In the genomic region with DNA sequence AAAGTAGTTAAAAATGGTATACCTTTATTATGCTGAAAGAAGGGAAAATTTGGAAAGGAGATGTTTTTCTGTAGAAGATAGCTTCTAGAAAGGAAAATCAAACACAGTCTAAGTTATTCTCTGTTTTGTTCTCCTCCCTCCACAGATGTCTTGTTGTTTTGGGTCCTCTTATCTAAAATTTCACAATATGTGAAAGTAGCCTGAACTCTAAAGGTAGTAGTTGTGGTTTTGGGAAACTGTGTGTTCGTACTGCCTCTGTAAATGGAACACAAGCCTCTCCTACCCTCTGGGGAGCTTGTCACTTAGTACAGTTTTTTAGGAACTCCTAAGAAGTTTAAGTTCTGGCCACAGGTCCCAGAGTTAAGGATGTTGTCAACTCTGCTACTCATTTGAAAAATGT, we compare ENCODE assay signal across 22 cellular contexts.
DNase-seq lines count a peak whose midpoint lies in the region; ATAC-seq and TF ChIP-seq lines count a peak whose summit lies in the region.
"Had no signal": no experiment of that assay in that cellular context is flagged by ENCODE, and none has a peak within 500 bp of the region (broad histone marks: within the 10 kb centered on the region; RNA-seq: fewer than 3 reads in every experiment).

No MANE protein-coding gene starts in this region.

- H3K27me3 ChIP-seq in left ventricle myocardium inferior (ENCODE audit: low read depth): no peaks in the 10 kb centered on the region
- no peaks in the 10 kb centered on the region for H3K27me3 ChIP-seq in PC-3 (ENCODE audit: low read length)
- no peaks in the 10 kb centered on the region for H3K27me3 ChIP-seq in mammary epithelial cell (ENCODE audit: insufficient read depth, low read length)
- H3K27me3 ChIP-seq in smooth muscle cell (ENCODE audit: low read depth): no peaks in the 10 kb centered on the region
- H3K27me3 ChIP-seq: MG63, testis, vagina had no signal

- 80% methylated on average over 1 of the region's 1 CpG for WGBS in mammary epithelial cell (ENCODE audit: low coverage, missing lambda C conversion rate)
- 61% methylated on average over 1 of the region's 1 CpG for WGBS in smooth muscle cell (ENCODE audit: low lambda C conversion rate)

- TF ChIP-seq CTCF in left ventricle myocardium inferior (IDR thresholded peaks at IDR 0.05; ENCODE audit: borderline replicate concordance) (no peak), PC-3 (conservative IDR thresholded peaks at IDR 0.05; ENCODE audit: low read depth, low read length) (no peak), mammary epithelial cell (conservative IDR thresholded peaks at IDR 0.05 in 1 of 2, IDR thresholded peaks at IDR 0.05 in 1 of 2; ENCODE audit: extremely low read depth in 1 of 2, insufficient read depth in 1 of 2, low read depth in 1 of 2, low read length in 2 of 2) (no peak), smooth muscle cell (IDR thresholded peaks at IDR 0.05; ENCODE audit: borderline replicate concordance, insufficient read depth, poor library complexity, severe bottlenecking) (no peak)

- H3K4me3 Mint-ChIP-seq in activated T-cell treated with anti-CD3 and anti-CD28 coated beads, Interleukin-2, amount 50 U/mL, for 24 hours: no peak overlapping the region

- H3K9me2 ChIP-seq in PC-3 (replicated peaks; ENCODE audit: low read length): no peaks in the 10 kb centered on the region

- H3K36me3 ChIP-seq in left ventricle myocardium inferior (no peaks in the 10 kb centered on the region), PC-3 (ENCODE audit: low read depth, low read length) (no peaks in the 10 kb centered on the region), mammary epithelial cell (ENCODE audit: insufficient read depth, low read length) (no peaks in the 10 kb centered on the region), smooth muscle cell (ENCODE audit: low read depth) (no peaks in the 10 kb centered on the region)
- H3K36me3 ChIP-seq: lower lobe of right lung, MG63, vagina had no signal

- H3K9me3 Mint-ChIP-seq in activated T-cell treated with anti-CD3 and anti-CD28 coated beads, Interleukin-2, amount 50 U/mL, for 24 hours: peaks cover 5% of the 10 kb centered on the region

- H3K79me2 ChIP-seq in PC-3 (ENCODE audit: low read length) (no peaks in the 10 kb centered on the region), mammary epithelial cell (ENCODE audit: insufficient read depth, low read length) (no peaks in the 10 kb centered on the region), smooth muscle cell (ENCODE audit: low read depth) (no peaks in the 10 kb centered on the region)

- H3K27ac Mint-ChIP-seq in activated T-cell treated with anti-CD3 and anti-CD28 coated beads, Interleukin-2, amount 50 U/mL, for 24 hours: no peak overlapping the region

- no peak for DNase-seq in left ventricle myocardium inferior
- DNase-seq in left ventricle myocardium superior: no peak
- DNase-seq in PC-3: no peak
- no peak for DNase-seq in mammary epithelial cell
- DNase-seq in smooth muscle cell (lab: John Stamatoyannopoulos, UW; ENCODE audit: unreplicated experiment): no peak
- no peak for DNase-seq in globus pallidus (ENCODE audit: low spot score)
- DNase-seq in activated T-cell treated with anti-CD3 and anti-CD28 coated beads, Interleukin-2, amount 50 U/mL, for 24 hours: no peak
- DNase-seq: DMS 273 treated with DMSO at 0.1 percent for 48 hours; lower lobe of right lung; MG63; NCI-H1436 treated with DMSO at 0.1 percent for 48 hours; NCI-H2171; NCI-H526 treated with DMSO at 0.1 percent for 48 hours; psoas muscle; RPMI8226; stimulated activated CD4-positive, alpha-beta T cell treated with anti-CD3 and anti-CD28 coated beads, Interleukin-2, amount 100 ng/mL, for 24 hours; stimulated activated naive CD4-positive, alpha-beta T cell; testis had no signal

- peaks cover 24% of the 10 kb centered on the region for H3K36me3 Mint-ChIP-seq in activated T-cell treated with anti-CD3 and anti-CD28 coated beads, Interleukin-2, amount 50 U/mL, for 24 hours (ENCODE audit: low read depth)

- ATAC-seq in left ventricle myocardium superior: no peak
- ATAC-seq in PC-3: no peak
- no peak for ATAC-seq in GM19324 (IDR thresholded peaks at IDR 0.05; ENCODE audit: low FRiP score, unreplicated experiment)
- ATAC-seq: lower lobe of right lung, psoas muscle had no signal

- H3K4me1 ChIP-seq in left ventricle myocardium inferior: peaks cover 47% of the 10 kb centered on the region
- H3K4me1 ChIP-seq in PC-3 (ENCODE audit: insufficient read depth, low read length): peaks cover 55% of the 10 kb centered on the region
- peaks cover 43% of the 10 kb centered on the region for H3K4me1 ChIP-seq in mammary epithelial cell (ENCODE audit: insufficient read depth, low read length)
- peaks cover 15% of the 10 kb centered on the region for H3K4me1 ChIP-seq in smooth muscle cell (ENCODE audit: low read depth)

- H3K9me3 ChIP-seq in left ventricle myocardium inferior (replicated peaks): no peaks in the 10 kb centered on the region
- H3K9me3 ChIP-seq in PC-3 (ENCODE audit: low read length): no peaks in the 10 kb centered on the region
- H3K9me3 ChIP-seq in mammary epithelial cell (replicated peaks; ENCODE audit: insufficient read depth, low read length): peaks cover 5% of the 10 kb centered on the region
- H3K9me3 ChIP-seq in smooth muscle cell (replicated peaks; ENCODE audit: low read depth): no peaks in the 10 kb centered on the region
- H3K9me3 ChIP-seq: lower lobe of right lung, MG63, psoas muscle, testis, vagina had no signal

- in situ Hi-C loops in mammary epithelial cell (cut with MboI; ENCODE audit: low sequenced_read_pairs in 2 of 2): no loop called here

- H3K4me2 ChIP-seq in PC-3 (ENCODE audit: low read length) (no peak overlapping the region), mammary epithelial cell (ENCODE audit: insufficient read depth, low read depth, low read length) (no peak overlapping the region), smooth muscle cell (peak overlapping the region; percentile 53)

- POLR2A ChIA-PET in PC-3 (lab: Charles Lee; ENCODE audit: unreplicated experiment): no interaction called here

- intact Hi-C loops in left ventricle myocardium inferior (cut with micrococcal nuclease) (no loop called here), left ventricle myocardium superior (cut with micrococcal nuclease) (no loop called here), PC-3 (cut with micrococcal nuclease) (no loop called here), mammary epithelial cell (cut with micrococcal nuclease) (no loop called here)

- CTCF ChIA-PET in PC-3 (lab: Charles Lee) (no interaction called here), mammary epithelial cell (lab: Charles Lee; ENCODE audit: low non-redundant PET) (no interaction called here)

- peak overlapping the region; percentile 8; the same call in 1 of the 2 replicates for H3K9ac ChIP-seq in PC-3 (ENCODE audit: low read length)
- no peak overlapping the region for H3K9ac ChIP-seq in mammary epithelial cell (ENCODE audit: insufficient read depth, low read length)
- H3K9ac ChIP-seq in smooth muscle cell (ENCODE audit: low read depth): peak overlapping the region; percentile 36

- H2AFZ ChIP-seq in PC-3 (ENCODE audit: low read length): no peak overlapping the region
- peak overlapping the region; percentile 21 for H2AFZ ChIP-seq in mammary epithelial cell (ENCODE audit: low read depth, low read length)
- H2AFZ ChIP-seq in smooth muscle cell (ENCODE audit: low read depth): no peak overlapping the region

- dilution Hi-C loops in mammary epithelial cell (cut with HindIII; ENCODE audit: low sequenced_read_pairs): no loop called here

- H3K27ac ChIP-seq in left ventricle myocardium inferior (replicated peaks) (peak overlapping the region; percentile 2), PC-3 (ENCODE audit: low read length) (peak overlapping the region; percentile 74), mammary epithelial cell (ENCODE audit: insufficient read depth, low read depth, low read length) (no peak overlapping the region), smooth muscle cell (ENCODE audit: low read depth) (peak overlapping the region; percentile 54)
- H3K27ac ChIP-seq: HL-60, lower lobe of right lung, psoas muscle, skin epidermis, testis, vagina had no signal

- no peaks in the 10 kb centered on the region for H3K27me3 Mint-ChIP-seq in activated T-cell treated with anti-CD3 and anti-CD28 coated beads, Interleukin-2, amount 50 U/mL, for 24 hours

- H4K20me1 ChIP-seq in PC-3 (ENCODE audit: low read length) (no peaks in the 10 kb centered on the region), mammary epithelial cell (ENCODE audit: insufficient read depth, low read length) (no peaks in the 10 kb centered on the region), smooth muscle cell (ENCODE audit: low read depth) (no peaks in the 10 kb centered on the region)

- H3F3A ChIP-seq in PC-3 (ENCODE audit: low read length, unreplicated experiment) (peaks cover 7% of the 10 kb centered on the region), smooth muscle cell (ENCODE audit: low read depth) (peaks cover 13% of the 10 kb centered on the region)

- BruUV-seq in PC-3 (replicated peaks; lab: Mats Ljungman, UMichigan) (no TSS peak), mammary epithelial cell (replicated peaks; lab: Mats Ljungman, UMichigan) (no TSS peak)

- H3K4me3 ChIP-seq in left ventricle myocardium inferior: no peak overlapping the region
- no peak overlapping the region for H3K4me3 ChIP-seq in PC-3 (ENCODE audit: low read length)
- no peak overlapping the region for H3K4me3 ChIP-seq in mammary epithelial cell (replicated peaks in 1 of 3; ENCODE audit: insufficient read depth in 1 of 3, low read depth in 2 of 3, low read length in 3 of 3)
- H3K4me3 ChIP-seq in smooth muscle cell: no peak overlapping the region
- H3K4me3 ChIP-seq: lower lobe of right lung, MG63, psoas muscle, skin epidermis, testis, vagina had no signal

- peaks cover 58% of the 10 kb centered on the region for H3K4me1 Mint-ChIP-seq in activated T-cell treated with anti-CD3 and anti-CD28 coated beads, Interleukin-2, amount 50 U/mL, for 24 hours (ENCODE audit: low read depth)
